10 cellular contexts compared by ENCODE assay signal in the genomic region with DNA sequence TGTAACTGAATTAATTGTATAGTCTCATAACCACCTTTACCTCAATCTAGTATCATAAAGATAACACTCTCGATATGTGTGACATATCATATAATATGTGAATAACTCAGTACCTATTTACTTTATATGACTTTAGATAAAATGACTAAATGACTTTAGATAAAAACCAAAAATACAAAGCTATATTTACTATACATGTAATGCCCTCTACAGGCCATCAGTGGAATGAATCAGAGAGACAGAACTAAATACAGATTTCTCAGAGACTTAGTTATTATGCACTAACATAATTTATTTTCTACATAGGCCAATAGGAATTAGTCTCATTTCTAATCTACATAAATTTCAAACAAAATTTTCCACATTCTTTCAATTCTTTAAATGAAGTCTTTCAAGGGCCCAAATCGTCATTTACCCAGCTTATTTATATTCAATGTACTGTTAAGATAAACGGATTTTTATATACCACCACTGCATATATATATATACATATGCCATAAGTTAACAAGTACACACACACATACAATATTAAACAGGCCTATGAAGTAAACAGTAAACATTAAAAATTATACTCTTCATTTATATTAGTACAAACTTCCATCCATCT.
DNase-seq lines count a peak whose midpoint lies in the region; ATAC-seq and TF ChIP-seq lines count a peak whose summit lies in the region.
"Had no signal": no experiment of that assay in that cellular context is flagged by ENCODE, and none has a peak within 500 bp of the region (broad histone marks: within the 10 kb centered on the region; RNA-seq: fewer than 3 reads in every experiment).

No MANE protein-coding gene starts in this region.

- no peak overlapping the region for H3K4me3 Mint-ChIP-seq in osteocyte (ENCODE audit: unreplicated experiment)
- H3K4me3 Mint-ChIP-seq: naive B cell had no signal

- no peaks in the 10 kb centered on the region for H3K9me2 ChIP-seq in Karpas-422 (replicated peaks; ENCODE audit: insufficient read depth, low read length)

- no peak overlapping the region for H3K27ac Mint-ChIP-seq in osteocyte (ENCODE audit: unreplicated experiment)

- H3K36me3 ChIP-seq in Karpas-422 (ENCODE audit: insufficient read depth, low read length) = no peaks in the 10 kb centered on the region
- H3K36me3 ChIP-seq in breast epithelium = no peaks in the 10 kb centered on the region

- H3K79me2 ChIP-seq in Karpas-422 (ENCODE audit: low read length) = no peaks in the 10 kb centered on the region

- H3K4me3 ChIP-seq in Karpas-422 (ENCODE audit: low read length) (no peak overlapping the region), breast epithelium (no peak overlapping the region)

- DNase-seq in GM03348 (ENCODE audit: low spot score) (peak; percentile 56), Karpas-422 (peak; percentile 73), breast epithelium (ENCODE audit: low spot score in 2 of 2) (no peak), osteocyte (ENCODE audit: extremely low spot score, unreplicated experiment) (no peak), NCI-H345 (lab: John Stamatoyannopoulos, UW) (no peak)
- DNase-seq: naive B cell, SHP77 treated with DMSO at 0.1 percent for 48 hours had no signal

- H3K27ac ChIP-seq in Karpas-422 (ENCODE audit: low read length) (no peak overlapping the region), breast epithelium (no peak overlapping the region)

- H3K9ac ChIP-seq in Karpas-422 (ENCODE audit: low read length) = no peak overlapping the region

- TF ChIP-seq CTCF in breast epithelium (IDR thresholded peaks at IDR 0.05) (peak in 2 of 3 donors; percentile 15 to 25), osteocyte (IDR thresholded peaks at IDR 0.05) (peak; percentile 70)

- no peaks in the 10 kb centered on the region for H4K20me1 ChIP-seq in Karpas-422 (ENCODE audit: insufficient read depth, low read depth, low read length)

- H3K9me3 ChIP-seq in Karpas-422 (ENCODE audit: low read length) = no peaks in the 10 kb centered on the region
- H3K9me3 ChIP-seq in breast epithelium = no peaks in the 10 kb centered on the region

- H3K9me3 Mint-ChIP-seq in osteocyte (ENCODE audit: unreplicated experiment) = peaks cover 9% of the 10 kb centered on the region

- peaks cover 5% of the 10 kb centered on the region for H3K36me3 Mint-ChIP-seq in osteocyte (ENCODE audit: unreplicated experiment)
- H3K36me3 Mint-ChIP-seq: naive B cell had no signal

- H3K4me1 ChIP-seq in Karpas-422 (ENCODE audit: low read length) = no peaks in the 10 kb centered on the region
- H3K4me1 ChIP-seq in breast epithelium = no peaks in the 10 kb centered on the region

- no peak overlapping the region for H3K4me2 ChIP-seq in Karpas-422 (ENCODE audit: low read depth, low read length, poor library complexity, severe bottlenecking)

- intact Hi-C loops in breast epithelium (cut with DNase I; ENCODE audit: low total_unique reads) = no loop called here

- no peak for TF ChIP-seq POLR2A in breast epithelium (IDR thresholded peaks at IDR 0.05)

- no peaks in the 10 kb centered on the region for H3K27me3 Mint-ChIP-seq in osteocyte (ENCODE audit: unreplicated experiment)

- H3K27me3 ChIP-seq in Karpas-422 (ENCODE audit: low read length) = no peaks in the 10 kb centered on the region
- H3K27me3 ChIP-seq in breast epithelium = no peaks in the 10 kb centered on the region

- no peak for ATAC-seq in GM21786 (IDR thresholded peaks at IDR 0.05; ENCODE audit: unreplicated experiment)
- ATAC-seq in HG02759 (IDR thresholded peaks at IDR 0.05; ENCODE audit: unreplicated experiment) = no peak
- ATAC-seq in GM19455 (IDR thresholded peaks at IDR 0.05; ENCODE audit: unreplicated experiment) = no peak

- no peak overlapping the region for H2AFZ ChIP-seq in Karpas-422 (ENCODE audit: low read length)

- peaks cover 21% of the 10 kb centered on the region for H3K4me1 Mint-ChIP-seq in osteocyte (ENCODE audit: unreplicated experiment)
- H3K4me1 Mint-ChIP-seq: naive B cell had no signal

Comparison
In these comparisons a context has a peak if more than half of its experiments do, and no peak if none do; other contexts are left out.
1. DNase-seq: peak in GM03348 (single experiment) and Karpas-422 (single experiment); none in breast epithelium (0 of 2), osteocyte (single experiment) and NCI-H345 (single experiment).